In the genomic region with DNA sequence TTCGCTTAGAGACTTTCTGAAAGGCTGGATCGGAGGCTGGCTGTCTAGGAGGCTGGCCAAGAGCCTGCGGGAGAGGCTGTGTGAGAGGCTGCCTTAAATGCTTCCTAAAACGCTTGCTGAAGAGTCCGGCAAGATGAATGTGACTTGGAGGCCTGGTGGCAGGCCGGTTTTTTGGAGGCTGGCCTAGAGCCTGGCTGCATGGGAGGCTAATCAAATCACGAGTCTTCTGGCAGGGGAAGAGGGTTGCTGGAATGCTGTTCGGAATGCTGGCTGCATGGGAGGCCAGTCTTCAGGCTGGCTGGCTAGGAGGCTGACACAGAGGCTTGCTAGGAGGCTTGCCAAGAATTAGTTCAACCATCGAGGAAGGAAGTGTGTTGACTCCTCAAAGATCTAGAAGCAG, we compare ENCODE assay signal across 1 cellular context.
TF ChIP-seq lines count a peak whose summit lies in the region.

No MANE protein-coding gene starts in this region.

TF ChIP-seq in IMR-90, 13 proteins besides CTCF, POLR2A, EP300 and RAD21 (continued from another document):
- no peak for TF ChIP-seq CEBPB (IDR thresholded peaks at IDR 0.05; ENCODE audit: low read depth, low read length)
- TF ChIP-seq, protein P1, sequence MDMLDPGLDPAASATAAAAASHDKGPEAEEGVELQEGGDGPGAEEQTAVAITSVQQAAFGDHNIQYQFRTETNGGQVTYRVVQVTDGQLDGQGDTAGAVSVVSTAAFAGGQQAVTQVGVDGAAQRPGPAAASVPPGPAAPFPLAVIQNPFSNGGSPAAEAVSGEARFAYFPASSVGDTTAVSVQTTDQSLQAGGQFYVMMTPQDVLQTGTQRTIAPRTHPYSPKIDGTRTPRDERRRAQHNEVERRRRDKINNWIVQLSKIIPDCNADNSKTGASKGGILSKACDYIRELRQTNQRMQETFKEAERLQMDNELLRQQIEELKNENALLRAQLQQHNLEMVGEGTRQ (IDR thresholded peaks at IDR 0.05; ENCODE audit: low read depth, low read length), result no peak
- no peak for TF ChIP-seq BHLHE40 (IDR thresholded peaks at IDR 0.05; ENCODE audit: low read depth, low read length)
